In genomic region chr1:13749543-13750307, GRCh38 we compare ENCODE assay signal across 8 cellular contexts. TPM values are rescaled to one million over a fixed set of nuclear protein-coding genes. Genes with fewer than 3 reads are reported as not detected.
DNase-seq lines count a peak whose midpoint lies in the region; ATAC-seq and TF ChIP-seq lines count a peak whose summit lies in the region.

No MANE protein-coding gene starts in this region.

- CTCF ChIA-PET in activated naive CD4-positive, alpha-beta T cell treated with anti-CD3 and anti-CD28 coated beads, Interleukin-2, amount 10 ng/mL, durations not matched to agents 7 days and 5 days (lab: Charles Lee): interaction anchor here (0.9 to 2.4 kb wide), 3 partner anchors 21 to 84 kb away, joined by 3 to 8 read pairs (median 5); no protein-coding TSS in a partner anchor

- DNase-seq in NCI-H146 (lab: John Stamatoyannopoulos, UW): peak; percentile 64
- no peak for DNase-seq in NCI-H146 treated with DMSO at 0.1 percent for 48 hours (lab: John Stamatoyannopoulos, UW; ENCODE audit: unreplicated experiment)
- DNase-seq in NOMO-1 treated with dmso at 0.1 percent for 144 hours (lab: John Stamatoyannopoulos, UW; ENCODE audit: unreplicated experiment): peak; percentile 44
- peak; percentile 68 for DNase-seq in activated naive CD4-positive, alpha-beta T cell treated with anti-CD3 and anti-CD28 coated beads, Interleukin-2, amount 10 ng/mL, durations not matched to agents 7 days and 5 days
- peak; percentile 54 to 88 (median 65) for DNase-seq in heart left ventricle

- no peaks in the 10 kb centered on the region for H3K27me3 ChIP-seq in heart left ventricle
- H3K27me3 ChIP-seq in rectal smooth muscle tissue (ENCODE audit: control insufficient read depth, insufficient read depth, low read length): no peaks in the 10 kb centered on the region

- H3K36me3 ChIP-seq in heart left ventricle (peaks cover 0 to 8% (median 0%) of the 10 kb centered on the region in 9 donors), rectal smooth muscle tissue (ENCODE audit: control insufficient read depth, insufficient read depth, low read length) (no peaks in the 10 kb centered on the region)

- TF ChIP-seq CTCF in heart left ventricle (IDR thresholded peaks at IDR 0.05): no peak

- intact Hi-C loops in heart left ventricle (cut with DNase I): loop anchor here in 6 of 10 donors (2.0 to 10.0 kb wide), 5 partner anchors 43 to 55 kb away; partner anchors contain the start of gene PRDM2 (in 3 of the 6)

- H3K4me1 Mint-ChIP-seq in activated naive CD4-positive, alpha-beta T cell treated with anti-CD3 and anti-CD28 coated beads, Interleukin-2, amount 10 ng/mL, durations not matched to agents 7 days and 5 days: peaks cover 56% of the 10 kb centered on the region

- peak overlapping the region; percentile 97 for H3K4me3 Mint-ChIP-seq in activated naive CD4-positive, alpha-beta T cell treated with anti-CD3 and anti-CD28 coated beads, Interleukin-2, amount 10 ng/mL, durations not matched to agents 7 days and 5 days

- peak overlapping the region; percentile 91 for H3K27ac Mint-ChIP-seq in activated naive CD4-positive, alpha-beta T cell treated with anti-CD3 and anti-CD28 coated beads, Interleukin-2, amount 10 ng/mL, durations not matched to agents 7 days and 5 days

- peak overlapping the region; percentile 81 to 97 (median 94) for H3K27ac ChIP-seq in heart left ventricle
- peak overlapping the region; percentile 84 for H3K27ac ChIP-seq in rectal smooth muscle tissue (ENCODE audit: low read depth, low read length)

- peak; percentile 13 for ATAC-seq in HG02870 (IDR thresholded peaks at IDR 0.05; ENCODE audit: unreplicated experiment)
- ATAC-seq in heart left ventricle: peak in 3 of 4 donors; percentile 9 to 56 (median 45)
- ATAC-seq in GM18861 (IDR thresholded peaks at IDR 0.05; ENCODE audit: unreplicated experiment): no peak

- peaks cover 3 to 55% (median 35%) of the 10 kb centered on the region in 12 donors for H3K4me1 ChIP-seq in heart left ventricle
- H3K4me1 ChIP-seq in rectal smooth muscle tissue (ENCODE audit: control insufficient read depth, insufficient read depth, low read length): peaks cover 9% of the 10 kb centered on the region

- no peaks in the 10 kb centered on the region for H3K9me3 ChIP-seq in heart left ventricle

- peak overlapping the region; percentile 68 for H3K9ac ChIP-seq in rectal smooth muscle tissue (ENCODE audit: low read length)

- WGBS in heart left ventricle, 4 donors: 0 to 1% (median 0%) methylated on average over 23 to 81 of the region's 81 CpGs

- no peaks in the 10 kb centered on the region for H3K9me3 Mint-ChIP-seq in activated naive CD4-positive, alpha-beta T cell treated with anti-CD3 and anti-CD28 coated beads, Interleukin-2, amount 10 ng/mL, durations not matched to agents 7 days and 5 days

- TF ChIP-seq POLR2A in heart left ventricle (IDR thresholded peaks at IDR 0.05): no peak

- H3K27me3 Mint-ChIP-seq in activated naive CD4-positive, alpha-beta T cell treated with anti-CD3 and anti-CD28 coated beads, Interleukin-2, amount 10 ng/mL, durations not matched to agents 7 days and 5 days: peaks cover 4% of the 10 kb centered on the region

- peaks cover 37% of the 10 kb centered on the region for H3K36me3 Mint-ChIP-seq in activated naive CD4-positive, alpha-beta T cell treated with anti-CD3 and anti-CD28 coated beads, Interleukin-2, amount 10 ng/mL, durations not matched to agents 7 days and 5 days

- H3K4me3 ChIP-seq in heart left ventricle (peak overlapping the region; percentile 73 to 96 (median 91)), rectal smooth muscle tissue (ENCODE audit: low read length) (peak overlapping the region; percentile 85)

RNA-seq across cellular contexts. Expression of gene PRDM2, which starts 49.7 kb away (rescaled TPM):
- 10 to 100 TPM; 22.8 to 52.7 (median 38.8) TPM for total RNA-seq in heart left ventricle
- 10 to 100 TPM; 16.1 to 19.3 TPM for polyA plus RNA-seq in heart left ventricle
